9 cellular contexts compared by ENCODE assay signal in genomic region chr10:103493911-103494877, GRCh38. TPM values are rescaled to one million over a fixed set of nuclear protein-coding genes. Genes with fewer than 3 reads are reported as not detected.
DNase-seq lines count a peak whose midpoint lies in the region; ATAC-seq and TF ChIP-seq lines count a peak whose summit lies in the region.
"Had no signal": no experiment of that assay in that cellular context is flagged by ENCODE, and none has a peak within 500 bp of the region (broad histone marks: within the 10 kb centered on the region; RNA-seq: fewer than 3 reads in every experiment).

No MANE protein-coding gene starts in this region.

- H3F3A ChIP-seq in OCI-LY1 (ENCODE audit: insufficient read depth, low read length), result no peaks in the 10 kb centered on the region

- ATAC-seq in thoracic aorta (ENCODE audit: insufficient number of reproducible peaks, low FRiP score, low read depth) (no peak), GM21390 (IDR thresholded peaks at IDR 0.05; ENCODE audit: unreplicated experiment) (no peak)

- no peak overlapping the region for H3K9ac ChIP-seq in OCI-LY1 (ENCODE audit: low read length)

- H4K20me1 ChIP-seq in OCI-LY1 (ENCODE audit: insufficient read depth, low read length), result no peaks in the 10 kb centered on the region

- DNase-seq in G401 (ENCODE audit: low spot score) (peak; percentile 51), caudate nucleus (lab: John Stamatoyannopoulos, UW) (peak in 12 of 61 donors; percentile 10 to 58 (median 32)), lower leg skin (ENCODE audit: low spot score in 2 of 2) (no peak), thoracic aorta (ENCODE audit: low spot score) (no peak), HT-29 (ENCODE audit: low spot score) (no peak), SW 1271 (lab: John Stamatoyannopoulos, UW) (no peak)

- no peak for TF ChIP-seq POLR2A in lower leg skin (IDR thresholded peaks at IDR 0.05)

- H3K36me3 ChIP-seq in OCI-LY1 (ENCODE audit: insufficient read depth, low read length) (no peaks in the 10 kb centered on the region), thoracic aorta (no peaks in the 10 kb centered on the region)
- H3K36me3 ChIP-seq: neutrophil had no signal

- H3K4me3 ChIP-seq in OCI-LY1 (ENCODE audit: low read depth, low read length, poor library complexity, severe bottlenecking) (peak overlapping the region; percentile 30), lower leg skin (ENCODE audit: low read depth, poor library complexity, severe bottlenecking) (peak overlapping the region; percentile 22), thoracic aorta (peak overlapping the region; percentile 80)

- H3K79me2 ChIP-seq in OCI-LY1 (ENCODE audit: insufficient read depth, low read length), result no peaks in the 10 kb centered on the region

- H3K9me2 ChIP-seq in OCI-LY1 (ENCODE audit: low read depth, low read length), result no peaks in the 10 kb centered on the region

- intact Hi-C loops in lower leg skin (cut with DNase I; ENCODE audit: low total_unique reads), result no loop called here

- no peak for TF ChIP-seq CTCF in OCI-LY1 (IDR thresholded peaks at IDR 0.05; ENCODE audit: low read length)
- no peak for TF ChIP-seq CTCF in lower leg skin (IDR thresholded peaks at IDR 0.05)
- TF ChIP-seq CTCF in thoracic aorta (IDR thresholded peaks at IDR 0.05), result no peak

- in situ Hi-C loops in G401 (cut with HindIII; ENCODE audit: low sequenced_read_pairs), result loop anchor here (5.0 kb wide), 1 partner anchor 42 kb away; the partner anchor contains the start of gene CALHM2

- peak overlapping the region; percentile 7; the same call in 1 of the 2 replicates for H3K4me2 ChIP-seq in OCI-LY1 (ENCODE audit: low read length)

- H3K27me3 ChIP-seq in OCI-LY1 (ENCODE audit: insufficient read depth, low read length), result peaks cover 7% of the 10 kb centered on the region; the same call in 1 of the 2 replicates
- no peaks in the 10 kb centered on the region for H3K27me3 ChIP-seq in thoracic aorta (replicated peaks; ENCODE audit: insufficient read depth)

- H3K4me1 ChIP-seq in OCI-LY1 (ENCODE audit: insufficient read depth, low read length, severe bottlenecking), result peaks cover 8% of the 10 kb centered on the region
- peaks cover 5 to 18% of the 10 kb centered on the region in 2 donors for H3K4me1 ChIP-seq in thoracic aorta (ENCODE audit: control insufficient read depth in 1 of 2, low read depth in 2 of 2)

- no peaks in the 10 kb centered on the region for H3K9me3 ChIP-seq in OCI-LY1 (ENCODE audit: low read length)
- no peaks in the 10 kb centered on the region for H3K9me3 ChIP-seq in thoracic aorta
- H3K9me3 ChIP-seq: neutrophil had no signal

- no peak overlapping the region for H3K27ac ChIP-seq in OCI-LY1 (ENCODE audit: low read depth, low read length, poor library complexity, severe bottlenecking)
- H3K27ac ChIP-seq in caudate nucleus (ENCODE audit: low read depth, low read length), result peak overlapping the region; percentile 16
- H3K27ac ChIP-seq in thoracic aorta, result no peak overlapping the region
- H3K27ac ChIP-seq: neutrophil had no signal

- H2AFZ ChIP-seq in OCI-LY1 (ENCODE audit: low read length), result no peak overlapping the region

- 5 to 12% methylated on average over 17 to 29 of the region's 92 CpGs for WGBS in lower leg skin, 2 donors

RNA-seq across cellular contexts. Expression of gene NEURL1, which starts 0.7 kb away (rescaled TPM):
- total RNA-seq in G401 (2014; rRNA removed; shearing (Covaris generic)), result 0.68 and 0.95 TPM in 2 replicates
- under 1 TPM in 3 of 4 donors, not detected in 1; 0.13 to 0.23 (median 0.22) TPM for total RNA-seq in lower leg skin
- under 1 TPM in 1 of 2 donors, not detected in 1; 0.28 TPM for total RNA-seq in thoracic aorta
- total RNA-seq in HT-29 (2014; rRNA removed; shearing (Covaris generic)), result 5.4 and 7.2 TPM in 2 replicates

RNA-seq across cellular contexts. Expression of gene CALHM3, which starts 15.2 kb away (rescaled TPM):
- total RNA-seq in G401 (2014; rRNA removed; shearing (Covaris generic)), result not detected in 2 replicates
- total RNA-seq in lower leg skin (not detected), thoracic aorta (not detected)
- not detected in 2 replicates for total RNA-seq in HT-29 (2014; rRNA removed; shearing (Covaris generic))

RNA-seq across cellular contexts. Expression of gene CALHM1, which starts 35.5 kb away (rescaled TPM):
- not detected in 2 replicates for total RNA-seq in G401 (2014; rRNA removed; shearing (Covaris generic))
- not detected for total RNA-seq in lower leg skin
- total RNA-seq in thoracic aorta, result not detected
- total RNA-seq in HT-29 (2014; rRNA removed; shearing (Covaris generic)), result not detected in 2 replicates

RNA-seq across cellular contexts. Expression of gene CALHM2, which starts 42.0 kb away (rescaled TPM):
- 0.68 and 2.0 TPM in 2 replicates for total RNA-seq in G401 (2014; rRNA removed; shearing (Covaris generic))
- 10 to 100 TPM; 13.8 to 37.2 (median 15.4) TPM for total RNA-seq in lower leg skin
- total RNA-seq in thoracic aorta, result 100 to 1,000 TPM in 1 of 2 donors, 10 to 100 TPM in 1; 98.4 to 113 TPM
- total RNA-seq in HT-29 (2014; rRNA removed; shearing (Covaris generic)), result 3.0 and 3.3 TPM in 2 replicates

Comparison
In these comparisons a context has a peak if more than half of its experiments do, and no peak if none do; other contexts are left out.
1. H3K4me3 ChIP-seq: peak in every context shown above with its lines; median percentile 80 in thoracic aorta; 30 in OCI-LY1; 22 in lower leg skin.